Comparison of ENCODE assay signal across 1 cellular context in genomic region chr2:12008425-12009061, GRCh38.
TF ChIP-seq lines count a peak whose summit lies in the region.

No MANE protein-coding gene starts in this region.

TF ChIP-seq in IMR-90, 13 proteins besides CTCF, POLR2A, EP300 and RAD21 (continued from another document):
- no peak for TF ChIP-seq RCOR1 (IDR thresholded peaks at IDR 0.05; ENCODE audit: insufficient replicate concordance, low read length)
- no peak for TF ChIP-seq MXI1 (IDR thresholded peaks at IDR 0.05; ENCODE audit: borderline replicate concordance, low read depth, low read length)
- no peak for TF ChIP-seq MAFK (IDR thresholded peaks at IDR 0.05; ENCODE audit: low read depth, low read length)
